Comparison of ENCODE assay signal across 9 cellular contexts in the genomic region with DNA sequence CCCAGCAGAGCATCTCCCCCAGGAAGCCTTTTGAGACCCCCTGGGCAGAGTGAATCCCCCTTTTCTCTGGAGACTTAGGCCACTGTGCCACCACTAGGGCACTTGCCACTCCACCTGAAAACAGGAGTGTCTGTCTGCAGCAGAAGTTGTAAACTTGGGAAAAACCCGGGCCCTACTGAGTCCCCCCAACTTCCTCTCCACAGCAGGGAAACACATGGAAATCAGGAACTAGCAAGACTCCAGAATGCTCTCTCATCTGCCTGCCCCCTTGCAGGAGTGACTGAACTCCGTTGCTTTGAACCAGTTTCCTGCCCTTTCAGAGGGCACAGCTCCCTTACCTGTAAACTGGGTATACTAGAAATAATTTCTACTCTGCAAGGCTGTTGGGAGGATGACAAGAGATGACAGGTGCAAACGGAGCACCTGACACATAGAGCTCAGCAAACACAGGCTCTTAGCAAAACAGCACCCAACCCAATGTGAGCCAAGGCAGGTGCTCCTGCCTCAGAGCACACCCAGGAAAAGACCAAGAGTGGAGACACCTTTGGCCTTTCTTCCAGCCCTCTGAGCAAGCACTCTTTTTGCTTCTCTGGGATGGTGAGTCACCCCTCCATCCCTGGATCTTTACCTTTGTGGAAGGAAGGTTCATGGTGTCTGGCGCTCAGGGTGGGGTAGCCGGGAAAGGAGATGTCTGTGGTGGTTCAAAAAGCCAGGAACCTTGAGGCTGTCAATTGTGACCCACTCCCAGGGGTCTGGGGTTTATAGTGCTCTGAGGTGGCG. TPM values are rescaled to one million over a fixed set of nuclear protein-coding genes. Genes with fewer than 3 reads are reported as not detected.
DNase-seq lines count a peak whose midpoint lies in the region; ATAC-seq and TF ChIP-seq lines count a peak whose summit lies in the region.
"Had no signal": no experiment of that assay in that cellular context is flagged by ENCODE, and none has a peak within 500 bp of the region (broad histone marks: within the 10 kb centered on the region; RNA-seq: fewer than 3 reads in every experiment).

A gene with protein sequence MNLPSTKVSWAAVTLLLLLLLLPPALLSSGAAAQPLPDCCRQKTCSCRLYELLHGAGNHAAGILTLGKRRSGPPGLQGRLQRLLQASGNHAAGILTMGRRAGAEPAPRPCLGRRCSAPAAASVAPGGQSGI (minus strand): TSS at position 736 of the 780 bp plus-strand sequence. CDS start 87 bp downstream, at position 649.

- peaks cover 12% of the 10 kb centered on the region for H3K27me3 ChIP-seq in thoracic aorta (replicated peaks; ENCODE audit: insufficient read depth)

- intact Hi-C loops in left colon (cut with DNase I, micrococcal nuclease) = loop anchor here in 1 of 2 donors (10.0 kb wide), 1 partner anchor 60 kb away; a partner anchor contains a TSS

- no peaks in the 10 kb centered on the region for H3K9me3 ChIP-seq in thoracic aorta

- DNase-seq in activated T-cell treated with anti-CD3 and anti-CD28 coated beads for 24 hours (ENCODE audit: low read depth) (peak; percentile 6), activated T-cell treated with anti-CD3 and anti-CD28 coated beads for 4 hours (no peak), left colon (no peak), thoracic aorta (ENCODE audit: low spot score) (no peak), AG20443 (ENCODE audit: low spot score) (no peak), Ammon's horn (ENCODE audit: low spot score) (no peak)

- TF ChIP-seq CTCF in WI38 (IDR thresholded peaks at IDR 0.05; ENCODE audit: low read depth, low read length) = no peak
- TF ChIP-seq CTCF in thoracic aorta (IDR thresholded peaks at IDR 0.05) = no peak

- no peaks in the 10 kb centered on the region for H3K36me3 ChIP-seq in thoracic aorta

- peak within 1 kb of the TSS in 1 of 2 donors; percentile 3 for H3K27ac ChIP-seq in thoracic aorta

- ATAC-seq in left colon = peak; percentile 19
- no peak for ATAC-seq in thoracic aorta (ENCODE audit: insufficient number of reproducible peaks, low FRiP score, low read depth)
- ATAC-seq in GM19395 (IDR thresholded peaks at IDR 0.05; ENCODE audit: unreplicated experiment) = no peak

- H3K4me3 ChIP-seq in WI38 (ENCODE audit: low read depth, low read length) (peak within 1 kb of the TSS; percentile 21; the same call in 1 of the 2 replicates), thoracic aorta (peak within 1 kb of the TSS; percentile 69)

- peaks cover 13 to 30% of the 10 kb centered on the region in 2 donors for H3K4me1 ChIP-seq in thoracic aorta (ENCODE audit: control insufficient read depth in 1 of 2, low read depth in 2 of 2)

RNA-seq across cellular contexts. Expression of the gene that starts here (rescaled TPM):
- total RNA-seq in left colon (not detected), thoracic aorta (not detected)
- total RNA-seq: T-helper 1 cell treated with Interleukin-12 subunit alpha and Interleukin-12 subunit beta and Interleukin-4 antibody, amounts not matched to agents 30 ng/mL and 1 ng/mL, for 36 hours had no signal

Comparison
In these comparisons a context has a peak if more than half of its experiments do, and no peak if none do; other contexts are left out.
1. Peak in ATAC-seq in left colon; RNA of the gene not detected or under 1 TPM.